ENCODE assay signal across 8 cellular contexts in the genomic region with DNA sequence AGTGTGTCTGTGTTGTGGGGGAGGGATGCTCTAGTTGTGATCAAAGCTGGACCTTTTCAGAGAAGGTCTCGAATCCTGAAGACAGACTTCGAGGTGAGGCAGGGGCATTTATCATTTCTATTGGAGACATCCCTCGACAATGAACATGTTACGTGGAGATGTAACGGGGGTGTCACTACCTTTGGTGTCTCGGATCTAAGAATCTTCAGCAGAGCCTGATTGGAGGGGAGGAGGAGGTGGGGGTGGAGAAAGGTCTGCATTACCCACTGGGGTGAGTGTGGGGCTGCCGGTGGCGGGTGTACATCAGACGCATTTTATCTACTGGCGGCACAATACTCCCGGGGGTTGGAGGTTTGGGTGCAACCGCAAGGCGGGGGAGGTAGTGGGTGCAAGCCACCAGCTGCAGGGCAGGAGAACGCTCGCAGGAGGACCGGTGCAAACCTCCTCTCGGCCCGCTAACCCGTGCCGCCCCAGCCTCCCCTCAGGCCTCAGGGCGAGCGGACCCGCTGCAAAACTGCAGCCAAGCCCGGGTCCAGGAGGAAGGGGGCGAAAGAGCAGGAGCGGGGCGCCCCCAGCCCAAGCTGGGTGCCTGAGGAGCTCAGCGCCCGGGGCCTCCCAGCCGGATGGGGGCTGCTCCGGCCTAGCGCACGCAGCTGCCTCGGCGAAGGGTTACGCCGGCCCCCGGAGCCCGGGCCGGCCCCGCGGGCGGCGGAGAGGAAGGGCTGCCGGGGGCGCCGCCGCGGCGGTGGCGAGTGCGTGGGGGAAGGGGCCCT.
DNase-seq lines count a peak whose midpoint lies in the region; ATAC-seq and TF ChIP-seq lines count a peak whose summit lies in the region.

No MANE protein-coding gene starts in this region.

- H3K4me2 ChIP-seq in DND-41 (ENCODE audit: insufficient read depth, low read length), result peak overlapping the region; percentile 94

- H3K27me3 ChIP-seq in DND-41 (ENCODE audit: insufficient read depth, low read length, poor library complexity) (no peaks in the 10 kb centered on the region), iPS DF 6.9 (ENCODE audit: control insufficient read depth, insufficient read depth, low read length) (no peaks in the 10 kb centered on the region)

- peak overlapping the region; percentile 96 for H3K9ac ChIP-seq in DND-41 (ENCODE audit: low read depth, low read length)

- TF ChIP-seq CTCF in DND-41 (IDR thresholded peaks at IDR 0.05; ENCODE audit: borderline replicate concordance, extremely low read depth, low read length, poor library complexity, severe bottlenecking), result peak; percentile 2

- peaks cover 31% of the 10 kb centered on the region for H3K4me1 ChIP-seq in DND-41 (ENCODE audit: insufficient read depth, low read length)
- peaks cover 2% of the 10 kb centered on the region for H3K4me1 ChIP-seq in iPS DF 6.9 (ENCODE audit: control insufficient read depth, insufficient read depth, low read length)

- H3K9me3 ChIP-seq in DND-41 (ENCODE audit: insufficient read depth, low read length, severe bottlenecking) (no peaks in the 10 kb centered on the region), iPS DF 6.9 (ENCODE audit: control insufficient read depth, insufficient read depth, low read length) (no peaks in the 10 kb centered on the region)

- H3K27ac ChIP-seq in DND-41 (ENCODE audit: low read length), result peak overlapping the region; percentile 90
- peak overlapping the region; percentile 90 for H3K27ac ChIP-seq in angular gyrus (ENCODE audit: low read depth, low read length)
- no peak overlapping the region for H3K27ac ChIP-seq in iPS DF 6.9 (ENCODE audit: low read length)

- H3K36me3 ChIP-seq in DND-41 (ENCODE audit: insufficient read depth, low read length), result no peaks in the 10 kb centered on the region; the same call in 1 of the 2 replicates
- no peaks in the 10 kb centered on the region for H3K36me3 ChIP-seq in iPS DF 6.9 (ENCODE audit: control insufficient read depth, insufficient read depth, low read length)

- H3K4me3 ChIP-seq in DND-41 (ENCODE audit: low read depth in 1 of 2, low read length in 2 of 2) (peak overlapping the region; percentile 74 to 83), iPS DF 6.9 (ENCODE audit: low read length) (peak overlapping the region; percentile 96), skeletal muscle cell (ENCODE audit: low read depth, low read length) (peak overlapping the region; percentile 87)

- no CpG with 5 or more reads among the region's 52 CpGs for WGBS in iPS DF 6.9 (ENCODE audit: insufficient coverage, insufficient read length)

- peaks cover 36% of the 10 kb centered on the region for H4K20me1 ChIP-seq in DND-41 (ENCODE audit: insufficient read depth, low read length)

- DNase-seq in DND-41 (peak; percentile 94), KG1 (lab: John Stamatoyannopoulos, UW) (peak; percentile 73), T-helper 2 cell (peak; percentile 51 to 94 (median 87)), iPS DF 6.9 (ENCODE audit: low read depth, low spot score) (no peak), skeletal muscle cell (ENCODE audit: low read depth) (no peak), iPS-NIHi11 (ENCODE audit: low spot score) (no peak)

- H3K79me2 ChIP-seq in DND-41 (ENCODE audit: insufficient read depth, low read length), result peaks cover 37% of the 10 kb centered on the region

- ATAC-seq in DND-41 (ENCODE audit: insufficient read depth, low read depth), result peak; percentile 89
- ATAC-seq in GM21528 (IDR thresholded peaks at IDR 0.05; ENCODE audit: low FRiP score, unreplicated experiment), result peak; percentile 18

- H2AFZ ChIP-seq in DND-41 (ENCODE audit: low read depth, low read length), result peak overlapping the region; percentile 66

Comparison
In these comparisons a context has a peak if more than half of its experiments do, and no peak if none do; other contexts are left out.
1. DNase-seq: peak in DND-41 (single experiment), KG1 (single experiment) and T-helper 2 cell (5 of 5); none in iPS DF 6.9 (single experiment), skeletal muscle cell (single experiment) and iPS-NIHi11 (single experiment).
2. Peak in every context shown above with its lines, with median percentiles within 50 percentile points of each other: H3K4me3 ChIP-seq.